In genomic region chr11:122179966-122180365, GRCh38 we compare ENCODE assay signal across 17 cellular contexts.
DNase-seq lines count a peak whose midpoint lies in the region; ATAC-seq and TF ChIP-seq lines count a peak whose summit lies in the region.
"Had no signal": no experiment of that assay in that cellular context is flagged by ENCODE, and none has a peak within 500 bp of the region (broad histone marks: within the 10 kb centered on the region; RNA-seq: fewer than 3 reads in every experiment).

No MANE protein-coding gene starts in this region.

- H3K4me3 ChIP-seq in AG09309 (ENCODE audit: control insufficient read depth, low read depth, low read length) (peak overlapping the region; percentile 39), fibroblast of mammary gland (ENCODE audit: control insufficient read depth, low read depth, low read length) (peak overlapping the region; percentile 98), skeletal muscle cell (ENCODE audit: low read depth, low read length) (peak overlapping the region; percentile 71)
- H3K4me3 ChIP-seq: upper lobe of right lung had no signal

- 0 out of 3 replicates have a peak, but pooled peaks have one; percentile 12 for ATAC-seq in SK-N-SH treated with all-trans-retinoic acid at 6 μM for 48 hours
- ATAC-seq: activated T-helper 17 cell treated with anti-CD3 and anti-CD28 coated beads, Interleukin-2, amount 50 U/mL, for 72 hours; naive thymus-derived CD8-positive, alpha-beta T cell; upper lobe of right lung had no signal

- no peak for TF ChIP-seq CTCF in AG09309 (IDR thresholded peaks at IDR 0.05; ENCODE audit: control insufficient read depth, insufficient read depth, low read depth, low read length, missing control alignments)
- no peak for TF ChIP-seq CTCF in fibroblast of mammary gland (conservative IDR thresholded peaks at IDR 0.05; ENCODE audit: control insufficient read depth, insufficient read depth, low read depth, low read length)

- TF ChIP-seq POLR2A in erythroblast (IDR thresholded peaks at IDR 0.05; ENCODE audit: low read length), result no peak

- DNase-seq in AG09309 (ENCODE audit: low read depth) (no peak), fibroblast of mammary gland (ENCODE audit: low read depth) (no peak), skeletal muscle cell (ENCODE audit: low read depth) (no peak), erythroblast (lab: John Stamatoyannopoulos, UW) (no peak), anterior cingulate cortex (lab: John Stamatoyannopoulos, UW) (no peak), islet precursor cell (no peak)
- DNase-seq in stimulated activated naive CD4-positive, alpha-beta T cell treated with Interleukin-2 at 50 U/mL for 16 hours (lab: John Stamatoyannopoulos, UW), result no peak
- DNase-seq: activated CD4-positive, alpha-beta memory T cell treated with anti-CD3 and anti-CD28 coated beads for 36 hours; AML-193; glutamatergic neuron; naive thymus-derived CD8-positive, alpha-beta T cell; NCI-H1105 treated with DMSO at 0.1 percent for 48 hours; NCI-H2227 treated with DMSO at 0.1 percent for 48 hours; stimulated activated CD4-positive, alpha-beta T cell treated with anti-CD3 and anti-CD28 coated beads, Interleukin-2, amount 100 ng/mL, for 48 hours; upper lobe of right lung had no signal

TF ChIP-seq in SK-N-SH treated with all-trans-retinoic acid at 6 μM for 48 hours, 23 proteins besides CTCF, POLR2A, EP300 and RAD21:
- TF ChIP-seq CSDC2 (CRISPR knock-in tag; IDR thresholded peaks at IDR 0.05) (no peak), ZFP30 (CRISPR knock-in tag; IDR thresholded peaks at IDR 0.05) (no peak), ZFP3 (CRISPR knock-in tag; IDR thresholded peaks at IDR 0.05) (no peak), ZNF565 (CRISPR knock-in tag; conservative IDR thresholded peaks at IDR 0.05; ENCODE audit: low read depth) (no peak), OSR1 (CRISPR knock-in tag; IDR thresholded peaks at IDR 0.05) (no peak), PPARA (CRISPR knock-in tag; IDR thresholded peaks at IDR 0.05; ENCODE audit: borderline replicate concordance) (no peak), RARB (CRISPR knock-in tag; IDR thresholded peaks at IDR 0.05) (no peak), TOX (CRISPR knock-in tag; IDR thresholded peaks at IDR 0.05; ENCODE audit: borderline replicate concordance) (no peak), PATZ1 (CRISPR knock-in tag; IDR thresholded peaks at IDR 0.05; ENCODE audit: borderline replicate concordance) (no peak), ESRRG (CRISPR knock-in tag; IDR thresholded peaks at IDR 0.05) (no peak)

Comparison
In these comparisons a context has a peak if more than half of its experiments do, and no peak if none do; other contexts are left out.
1. H3K4me3 ChIP-seq: peak in every context shown above with its lines; median percentile 98 in fibroblast of mammary gland; 71 in skeletal muscle cell; 39 in AG09309.